Comparison of ENCODE assay signal across 28 cellular contexts in genomic region chr1:192140382-192140781, GRCh38. TPM values are rescaled to one million over a fixed set of nuclear protein-coding genes. Genes with fewer than 3 reads are reported as not detected.
"Had no signal": no experiment of that assay in that cellular context is flagged by ENCODE, and none has a peak within 500 bp of the region (broad histone marks: within the 10 kb centered on the region; RNA-seq: fewer than 3 reads in every experiment).

No MANE protein-coding gene starts in this region.

- H3K27ac ChIP-seq: ascending aorta, body of pancreas, Peyer's patch, SJSA1 had no signal

- H3K27me3 ChIP-seq: ascending aorta, body of pancreas, Peyer's patch, SJSA1 had no signal

- H3K36me3 ChIP-seq: ascending aorta, Peyer's patch, SJSA1 had no signal

- H3K4me1 ChIP-seq: ascending aorta, body of pancreas, Peyer's patch, SJSA1 had no signal

- H3K4me3 ChIP-seq: ascending aorta, body of pancreas, Peyer's patch, SJSA1 had no signal

- H3K9me3 ChIP-seq: ascending aorta, body of pancreas, Peyer's patch, SJSA1 had no signal

- FAIRE-seq: bronchial epithelial cell had no signal

- ATAC-seq: activated CD4-positive, CD25-positive, alpha-beta regulatory T cell treated with anti-CD3 and anti-CD28 coated beads, Interleukin-2, amount 50 U/mL, for 24 hours; activated CD8-positive, alpha-beta T cell treated with anti-CD3 and anti-CD28 coated beads for 36 hours; body of pancreas; SK-N-SH treated with all-trans-retinoic acid at 6 μM for 48 hours had no signal

- DNase-seq: activated CD4-positive, alpha-beta T cell treated with anti-CD3 and anti-CD28 coated beads for 4 hours; activated CD8-positive, alpha-beta memory T cell treated with anti-CD3 and anti-CD28 coated beads, Interleukin-2, amount 50 U/mL, for 4 hours; activated CD8-positive, alpha-beta T cell treated with anti-CD3 and anti-CD28 coated beads for 36 hours; activated effector memory CD4-positive, alpha-beta T cell treated with Interleukin-2 at 50 U/mL for 16 hours; activated naive CD4-positive, alpha-beta T cell; amniotic stem cell; body of pancreas; central memory CD4-positive, alpha-beta T cell; MM.1S; NCI-H1105; NCI-H1436; NCI-H1694 treated with DMSO at 0.1 percent for 48 hours; NCI-H2029 treated with DMSO at 0.1 percent for 48 hours; NCI-H345; NCI-H510A; NCI-H526 treated with DMSO at 0.1 percent for 48 hours; NCI-H82; NK-92 treated with Interleukin-12 subunit alpha and Interleukin-12 subunit beta, amount 100 ng/mL, for 24 hours; OCI-M1; Peyer's patch; SHP77 had no signal

RNA-seq across cellular contexts. Expression of gene RGS18, which starts 17.9 kb away (rescaled TPM):
- total RNA-seq: activated T-helper 1 cell treated with anti-CD3 and anti-CD28 coated beads, Interleukin-12 subunit alpha, Interleukin-12 subunit beta, Interleukin-2, Interleukin-4 antibody, amounts not matched to agents 30 ng/mL and 10 ng/mL and 1 ng/mL, durations not matched to agents 14 hours and 24 hours and 36 hours; bronchial epithelial cell; chondrocyte; SJSA1 had no signal
